Comparison of ENCODE assay signal across 8 cellular contexts in genomic region chr6:32188381-32189081, GRCh38. TPM values are rescaled to one million over a fixed set of nuclear protein-coding genes. Genes with fewer than 3 reads are reported as not detected.
DNase-seq lines count a peak whose midpoint lies in the region; ATAC-seq and TF ChIP-seq lines count a peak whose summit lies in the region.

No MANE protein-coding gene starts in this region.

- H3K36me3 Mint-ChIP-seq in activated CD4-positive, alpha-beta memory T cell treated with anti-CD3 and anti-CD28 coated beads, Interleukin-2, amount 10 ng/mL, durations not matched to agents 7 days and 5 days (ENCODE audit: low read depth), result peaks cover 73% of the 10 kb centered on the region
- no peaks in the 10 kb centered on the region for H3K36me3 Mint-ChIP-seq in glutamatergic neuron (ENCODE audit: unreplicated experiment)

- POLR2A ChIA-PET in HCT116 (lab: Charles Lee), result interaction anchor here (0.6 kb wide), 1 partner anchor 59 kb away, joined by 3 read pairs; the partner anchor contains the start of gene FKBPL
- POLR2A ChIA-PET in activated CD4-positive, alpha-beta memory T cell treated with anti-CD3 and anti-CD28 coated beads, Interleukin-2, amount 10 ng/mL, durations not matched to agents 7 days and 5 days (lab: Charles Lee), result interaction anchor here (1.1 to 10.5 kb wide), 2 partner anchors 9 to 783 kb away, joined by 3 to 155 read pairs; partner anchors contain the start of genes AGPAT1 and RNF5

- H3K4me3 ChIP-seq in HCT116 (replicated peaks in 1 of 2; ENCODE audit: low read depth in 1 of 2, low read length in 2 of 2) (peak overlapping the region; percentile 80 to 84), skeletal muscle tissue (ENCODE audit: low read length in 3 of 3) (peak overlapping the region; percentile 54 to 78 (median 70))

- DNase-seq in HCT116 (ENCODE audit: low read depth, low spot score), result no peak
- no peak for DNase-seq in activated CD4-positive, alpha-beta memory T cell treated with anti-CD3 and anti-CD28 coated beads, Interleukin-2, amount 10 ng/mL, durations not matched to agents 7 days and 5 days
- DNase-seq in glutamatergic neuron, result no peak
- DNase-seq in ACHN, result no peak
- DNase-seq in activated CD4-positive, CD25-positive, alpha-beta regulatory T cell treated with anti-CD3 and anti-CD28 coated beads, Interleukin-2, amount 50 U/mL, for 72 hours, result no peak
- DNase-seq in NCI-H1694 (lab: John Stamatoyannopoulos, UW), result no peak

- peak overlapping the region; percentile 81 for H3K4me2 ChIP-seq in HCT116 (ENCODE audit: low read length)

- CTCF ChIA-PET in HCT116 (lab: Charles Lee), result no interaction called here
- CTCF ChIA-PET in activated CD4-positive, alpha-beta memory T cell treated with anti-CD3 and anti-CD28 coated beads, Interleukin-2, amount 10 ng/mL, durations not matched to agents 7 days and 5 days (lab: Charles Lee), result interaction anchor here (0.5 kb wide), 1 partner anchor 1382 kb away, joined by 3 read pairs; no protein-coding TSS in a partner anchor

- TF ChIP-seq POLR2A in HCT116 (IDR thresholded peaks at IDR 0.05; ENCODE audit: borderline replicate concordance, extremely low read depth, insufficient read depth, insufficient read length), result no peak

- peaks cover 50% of the 10 kb centered on the region for H3K4me1 Mint-ChIP-seq in activated CD4-positive, alpha-beta memory T cell treated with anti-CD3 and anti-CD28 coated beads, Interleukin-2, amount 10 ng/mL, durations not matched to agents 7 days and 5 days
- H3K4me1 Mint-ChIP-seq in glutamatergic neuron (ENCODE audit: low read depth, unreplicated experiment), result peaks cover 14% of the 10 kb centered on the region

- H3K4me3 Mint-ChIP-seq in activated CD4-positive, alpha-beta memory T cell treated with anti-CD3 and anti-CD28 coated beads, Interleukin-2, amount 10 ng/mL, durations not matched to agents 7 days and 5 days, result peak overlapping the region; percentile 86
- H3K4me3 Mint-ChIP-seq in glutamatergic neuron (ENCODE audit: unreplicated experiment), result peak overlapping the region; percentile 90

- H2AFZ ChIP-seq in HCT116 (ENCODE audit: low read depth, low read length, poor library complexity, severe bottlenecking), result no peak overlapping the region

- H3K27ac Mint-ChIP-seq in activated CD4-positive, alpha-beta memory T cell treated with anti-CD3 and anti-CD28 coated beads, Interleukin-2, amount 10 ng/mL, durations not matched to agents 7 days and 5 days, result peak overlapping the region; percentile 77
- peak overlapping the region; percentile 94 for H3K27ac Mint-ChIP-seq in glutamatergic neuron (ENCODE audit: unreplicated experiment)

- BruUV-seq in HCT116 (replicated peaks; lab: Mats Ljungman, UMichigan), result TSS peak; percentile 23

- H3K36me3 ChIP-seq in HCT116 (ENCODE audit: control insufficient read depth in 1 of 2, insufficient read depth in 2 of 2, low read length in 2 of 2) (peaks cover 0 to 3% of the 10 kb centered on the region in 2 experiments; a peak in 2 of 4 replicates), skeletal muscle tissue (ENCODE audit: control insufficient read depth in 3 of 3, insufficient read depth in 3 of 3, low read length in 3 of 3) (peaks cover 15 to 23% (median 16%) of the 10 kb centered on the region in 3 donors)

- peak overlapping the region; percentile 81 for H3K27ac ChIP-seq in HCT116 (ENCODE audit: low read depth, low read length)
- H3K27ac ChIP-seq in skeletal muscle tissue (ENCODE audit: low read depth, low read length), result peak overlapping the region; percentile 97

- TF ChIP-seq CTCF in HCT116 (IDR thresholded peaks at IDR 0.05 in 2 of 3, conservative IDR thresholded peaks at IDR 0.05 in 1 of 3; ENCODE audit: borderline replicate concordance in 1 of 3, insufficient read depth in 1 of 3, low read depth in 2 of 3, low read length in 2 of 3) (no peak), glutamatergic neuron (IDR thresholded peaks at IDR 0.05; ENCODE audit: partially characterized antibody, unreplicated experiment) (no peak)

- no peak for ATAC-seq in HCT116
- no peak for ATAC-seq in HG03025 (IDR thresholded peaks at IDR 0.05; ENCODE audit: low FRiP score, unreplicated experiment)

- H3K9me3 Mint-ChIP-seq in activated CD4-positive, alpha-beta memory T cell treated with anti-CD3 and anti-CD28 coated beads, Interleukin-2, amount 10 ng/mL, durations not matched to agents 7 days and 5 days, result no peaks in the 10 kb centered on the region
- H3K9me3 Mint-ChIP-seq in glutamatergic neuron (ENCODE audit: unreplicated experiment), result peaks cover 12% of the 10 kb centered on the region

- in situ Hi-C loops in ACHN (cut with HindIII; ENCODE audit: low pct_ligation_motif_present, low pct_unique_long_range_greater_than_20kb, low sequenced_read_pairs), result no loop called here

- intact Hi-C loops in HCT116 (cut with micrococcal nuclease), result no loop called here

- H3K79me2 ChIP-seq in HCT116 (ENCODE audit: insufficient read depth, low read length), result peaks cover 13% of the 10 kb centered on the region

- no peaks in the 10 kb centered on the region for H3K27me3 Mint-ChIP-seq in activated CD4-positive, alpha-beta memory T cell treated with anti-CD3 and anti-CD28 coated beads, Interleukin-2, amount 10 ng/mL, durations not matched to agents 7 days and 5 days
- H3K27me3 Mint-ChIP-seq in glutamatergic neuron (ENCODE audit: unreplicated experiment), result peaks cover 9% of the 10 kb centered on the region

- RAD21 ChIA-PET in HCT116 (lab: Charles Lee; ENCODE audit: low non-redundant PET in 1 of 2, low total read pairs in 2 of 2, uncharacterized antibody in 2 of 2, unreplicated experiment in 2 of 2), result no interaction called here

- no peaks in the 10 kb centered on the region for H3K9me2 ChIP-seq in HCT116 (ENCODE audit: insufficient read depth)

- peak overlapping the region; percentile 87 for H3K9ac ChIP-seq in HCT116 (ENCODE audit: low read length)
- H3K9ac ChIP-seq in skeletal muscle tissue (ENCODE audit: low read depth in 1 of 3, low read length in 3 of 3), result peak overlapping the region; percentile 86 to 91 (median 88)

- TF ChIP-seq RAD21 in HCT116 (IDR thresholded peaks at IDR 0.05; ENCODE audit: low read depth), result no peak

- H3K27me3 ChIP-seq in HCT116 (ENCODE audit: insufficient read depth, low read length) (no peaks in the 10 kb centered on the region), skeletal muscle tissue (ENCODE audit: control insufficient read depth in 3 of 3, insufficient read depth in 3 of 3, low read length in 3 of 3) (no peaks in the 10 kb centered on the region)

- H3K9me3 ChIP-seq in HCT116 (ENCODE audit: control insufficient read depth in 1 of 2, insufficient read depth in 1 of 2, low read depth in 1 of 2, low read length in 2 of 2), result no peaks in the 10 kb centered on the region
- no peaks in the 10 kb centered on the region for H3K9me3 ChIP-seq in skeletal muscle tissue (ENCODE audit: control insufficient read depth in 3 of 3, low read length in 3 of 3)

- peaks cover 16 to 60% of the 10 kb centered on the region in 2 experiments for H3K4me1 ChIP-seq in HCT116 (ENCODE audit: control insufficient read depth in 1 of 2, insufficient read depth in 2 of 2, low read length in 2 of 2)
- H3K4me1 ChIP-seq in skeletal muscle tissue (ENCODE audit: control insufficient read depth in 3 of 3, insufficient read depth in 3 of 3, low read length in 3 of 3), result peaks cover 35 to 60% (median 58%) of the 10 kb centered on the region in 3 donors

- H4K20me1 ChIP-seq in HCT116 (ENCODE audit: insufficient read depth), result no peaks in the 10 kb centered on the region

RNA-seq across cellular contexts. Expression of gene PBX2, which starts 1.5 kb away (rescaled TPM):
- total RNA-seq in HCT116 (2021; ENCODE audit: unreplicated experiment) (79.0 TPM), glutamatergic neuron (ENCODE audit: unreplicated experiment) (105 TPM), skeletal muscle tissue (50.1 TPM)
- polyA plus RNA-seq in HCT116 (2012), result 64.4 and 66.7 TPM in 2 replicates
- 10 to 100 TPM; 69.4 to 73.1 TPM for total RNA-seq in activated CD4-positive, alpha-beta memory T cell treated with anti-CD3 and anti-CD28 coated beads, Interleukin-2, amount 10 ng/mL, durations not matched to agents 7 days and 5 days

RNA-seq across cellular contexts. Expression of gene GPSM3, which starts 3.9 kb away (rescaled TPM):
- total RNA-seq in HCT116 (2021; ENCODE audit: unreplicated experiment), result 1.2 TPM
- 1.8 and 2.2 TPM in 2 replicates for polyA plus RNA-seq in HCT116 (2012)
- 100 to 1,000 TPM; 287 to 289 TPM for total RNA-seq in activated CD4-positive, alpha-beta memory T cell treated with anti-CD3 and anti-CD28 coated beads, Interleukin-2, amount 10 ng/mL, durations not matched to agents 7 days and 5 days
- total RNA-seq in glutamatergic neuron (ENCODE audit: unreplicated experiment), result 3.2 TPM
- total RNA-seq in skeletal muscle tissue, result 1.6 TPM

RNA-seq across cellular contexts. Expression of gene AGER, which starts 4.5 kb away (rescaled TPM):
- 22.6 TPM for total RNA-seq in HCT116 (2021; ENCODE audit: unreplicated experiment)
- 9.5 and 10.3 TPM in 2 replicates for polyA plus RNA-seq in HCT116 (2012)
- total RNA-seq in activated CD4-positive, alpha-beta memory T cell treated with anti-CD3 and anti-CD28 coated beads, Interleukin-2, amount 10 ng/mL, durations not matched to agents 7 days and 5 days, result 10 to 100 TPM; 27.6 to 29.4 TPM
- 13.2 TPM for total RNA-seq in glutamatergic neuron (ENCODE audit: unreplicated experiment)
- 0.52 TPM for total RNA-seq in skeletal muscle tissue

RNA-seq across cellular contexts. Expression of gene RNF5, which starts 10.3 kb away (rescaled TPM):
- 45.9 TPM for total RNA-seq in HCT116 (2021; ENCODE audit: unreplicated experiment)
- polyA plus RNA-seq in HCT116 (2012), result 76.9 and 86.5 TPM in 2 replicates
- total RNA-seq in activated CD4-positive, alpha-beta memory T cell treated with anti-CD3 and anti-CD28 coated beads, Interleukin-2, amount 10 ng/mL, durations not matched to agents 7 days and 5 days, result 10 to 100 TPM; 44.0 to 45.4 TPM
- total RNA-seq in glutamatergic neuron (ENCODE audit: unreplicated experiment), result 103 TPM
- 57.9 TPM for total RNA-seq in skeletal muscle tissue

RNA-seq across cellular contexts. Expression of gene AGPAT1, which starts 12.6 kb away (rescaled TPM):
- total RNA-seq in HCT116 (2021; ENCODE audit: unreplicated experiment), result 55.6 TPM
- polyA plus RNA-seq in HCT116 (2012), result 60.3 and 68.4 TPM in 2 replicates
- 10 to 100 TPM; 42.7 to 43.1 TPM for total RNA-seq in activated CD4-positive, alpha-beta memory T cell treated with anti-CD3 and anti-CD28 coated beads, Interleukin-2, amount 10 ng/mL, durations not matched to agents 7 days and 5 days
- 136 TPM for total RNA-seq in glutamatergic neuron (ENCODE audit: unreplicated experiment)
- total RNA-seq in skeletal muscle tissue, result 8.4 TPM

Comparison
In these comparisons a context has a peak if more than half of its experiments do, and no peak if none do; other contexts are left out.
1. RNA of gene GPSM3, which starts 3.9 kb away (total RNA-seq): 287 to 289 TPM in activated CD4-positive, alpha-beta memory T cell treated with anti-CD3 and anti-CD28 coated beads, Interleukin-2, amount 10 ng/mL, durations not matched to agents 7 days and 5 days; 3.2 TPM in glutamatergic neuron (single experiment), 1.6 TPM in skeletal muscle tissue (single experiment) and 1.2 TPM in HCT116 (single experiment); every median in the first group is over 10 times any median in the second.